In genomic region chr15:87755226-87755625, GRCh38 we compare ENCODE assay signal across 18 cellular contexts.
DNase-seq lines count a peak whose midpoint lies in the region; TF ChIP-seq lines count a peak whose summit lies in the region.
"Had no signal": no experiment of that assay in that cellular context is flagged by ENCODE, and none has a peak within 500 bp of the region (broad histone marks: within the 10 kb centered on the region; RNA-seq: fewer than 3 reads in every experiment).

No MANE protein-coding gene starts in this region.

- POLR2A ChIA-PET in HEK293 (lab: Yijun Ruan, JAX) = no interaction called here
- POLR2A ChIA-PET in SK-N-SH (lab: Yijun Ruan, JAX) = no interaction called here
- POLR2A ChIA-PET in Caco-2 (lab: Charles Lee) = no interaction called here
- POLR2A ChIA-PET in HEK293T (lab: Yijun Ruan, JAX) = no interaction called here

- H3K9ac ChIP-seq in SK-N-SH = no peak overlapping the region

- H2AFZ ChIP-seq in SK-N-SH (ENCODE audit: low read depth) = no peak overlapping the region

- BruUV-seq in Caco-2 (replicated peaks; lab: Mats Ljungman, UMichigan) = no TSS peak

- TF ChIP-seq EP300 in SK-N-SH (IDR thresholded peaks at IDR 0.05; ENCODE audit: borderline replicate concordance in 1 of 2, low read depth in 1 of 2, low read length in 1 of 2) = no peak

- no peaks in the 10 kb centered on the region for H3K9me2 ChIP-seq in SK-N-SH

- H3K4me3 Mint-ChIP-seq in Caco-2 (ENCODE audit: unreplicated experiment) = no peak overlapping the region
- H3K4me3 Mint-ChIP-seq: activated CD4-positive, alpha-beta T cell treated with anti-CD3 and anti-CD28 coated beads for 36 hours; activated naive CD8-positive, alpha-beta T cell treated with anti-CD3 and anti-CD28 coated beads for 36 hours; naive thymus-derived CD8-positive, alpha-beta T cell had no signal

- H4K20me1 ChIP-seq in SK-N-SH (ENCODE audit: insufficient read depth) = no peaks in the 10 kb centered on the region

- no peaks in the 10 kb centered on the region for H3K36me3 Mint-ChIP-seq in Caco-2 (ENCODE audit: insufficient read depth, unreplicated experiment)
- H3K36me3 Mint-ChIP-seq: activated naive CD8-positive, alpha-beta T cell treated with anti-CD3 and anti-CD28 coated beads for 36 hours; naive thymus-derived CD8-positive, alpha-beta T cell had no signal

- CTCF ChIA-PET in HEK293 (lab: Yijun Ruan, JAX) = no interaction called here
- CTCF ChIA-PET in SK-N-SH (lab: Yijun Ruan, JAX) = no interaction called here
- CTCF ChIA-PET in Caco-2 (lab: Charles Lee) = interaction anchor here (0.7 kb wide), 1 partner anchor 121 kb away, joined by 3 read pairs; no protein-coding TSS in a partner anchor
- CTCF ChIA-PET in HEK293T (lab: Yijun Ruan, JAX) = interaction anchor here (0.6 kb wide), 1 partner anchor 882 kb away, joined by 4 read pairs; no protein-coding TSS in a partner anchor

- no peaks in the 10 kb centered on the region for H3K4me1 Mint-ChIP-seq in Caco-2 (ENCODE audit: low read depth, unreplicated experiment)
- H3K4me1 Mint-ChIP-seq: activated CD4-positive, alpha-beta T cell treated with anti-CD3 and anti-CD28 coated beads for 36 hours had no signal

- peaks cover 15% of the 10 kb centered on the region for H3K4me1 ChIP-seq in HEK293 (ENCODE audit: control insufficient read depth, insufficient read depth, low read length)
- peaks cover 9 to 11% of the 10 kb centered on the region in 2 experiments for H3K4me1 ChIP-seq in SK-N-SH (ENCODE audit: control insufficient read depth in 1 of 2, insufficient read depth in 2 of 2, low read depth in 1 of 2, low read length in 1 of 2)
- H3K4me1 ChIP-seq in Caco-2 = no peaks in the 10 kb centered on the region

- no peaks in the 10 kb centered on the region for H3K9me3 Mint-ChIP-seq in Caco-2 (ENCODE audit: unreplicated experiment)
- H3K9me3 Mint-ChIP-seq: activated naive CD8-positive, alpha-beta T cell treated with anti-CD3 and anti-CD28 coated beads for 36 hours; naive thymus-derived CD8-positive, alpha-beta T cell had no signal

- peaks cover 17% of the 10 kb centered on the region for H3K27me3 Mint-ChIP-seq in Caco-2 (ENCODE audit: insufficient read depth, unreplicated experiment)

- no peak overlapping the region for H3K4me2 ChIP-seq in SK-N-SH

- H3K27ac Mint-ChIP-seq in Caco-2 (ENCODE audit: unreplicated experiment) = no peak overlapping the region
- H3K27ac Mint-ChIP-seq: activated CD4-positive, alpha-beta T cell treated with anti-CD3 and anti-CD28 coated beads for 36 hours; activated naive CD8-positive, alpha-beta T cell treated with anti-CD3 and anti-CD28 coated beads for 36 hours; naive thymus-derived CD8-positive, alpha-beta T cell had no signal

- H3K36me3 ChIP-seq in HEK293 (ENCODE audit: control insufficient read depth in 2 of 2, insufficient read depth in 1 of 2, low read length in 2 of 2) (no peaks in the 10 kb centered on the region), SK-N-SH (replicated peaks in 1 of 2; ENCODE audit: control insufficient read depth in 1 of 2, insufficient read depth in 2 of 2, low read length in 1 of 2) (no peaks in the 10 kb centered on the region), Caco-2 (ENCODE audit: control insufficient read depth, insufficient read depth, low read length) (no peaks in the 10 kb centered on the region)
- H3K36me3 ChIP-seq: uterus had no signal

- whole genome bisulfite sequencing in SK-N-SH (ENCODE audit: low lambda C conversion rate) = 100% methylated on average over 3 of the region's 4 CpGs

- H3K27me3 ChIP-seq in SK-N-SH (ENCODE audit: insufficient read depth) (no peaks in the 10 kb centered on the region), Caco-2 (replicated peaks; ENCODE audit: control insufficient read depth, insufficient read depth, low read length) (no peaks in the 10 kb centered on the region)
- H3K27me3 ChIP-seq: uterus had no signal

- no peak for TF ChIP-seq CTCF in HEK293 (tag by site-specific recombination; IDR thresholded peaks at IDR 0.05)
- no peak for TF ChIP-seq CTCF in SK-N-SH (IDR thresholded peaks at IDR 0.05)
- no peak for TF ChIP-seq CTCF in Caco-2 (IDR thresholded peaks at IDR 0.05; ENCODE audit: insufficient read depth in 1 of 2, low read depth in 1 of 2, low read length in 1 of 2, severe bottlenecking in 1 of 2, unreplicated experiment in 1 of 2)
- no peak for TF ChIP-seq CTCF in GM10266 (IDR thresholded peaks at IDR 0.05; ENCODE audit: control insufficient read depth, insufficient read depth, low read depth, missing control alignments)

- H3F3A ChIP-seq in SK-N-SH (replicated peaks; ENCODE audit: insufficient read depth) = peaks cover 13% of the 10 kb centered on the region

- H3K4me3 ChIP-seq in HEK293 (ENCODE audit: low read depth, low read length) (no peak overlapping the region), SK-N-SH (ENCODE audit: low read depth in 2 of 2, low read length in 1 of 2) (no peak overlapping the region), Caco-2 (ENCODE audit: low read depth, low read length) (no peak overlapping the region)
- H3K4me3 ChIP-seq: uterus had no signal

- TF ChIP-seq RAD21 in SK-N-SH (IDR thresholded peaks at IDR 0.05; ENCODE audit: low read length) = no peak

- intact Hi-C loops in Caco-2 (cut with micrococcal nuclease; ENCODE audit: unreplicated experiment) = no loop called here

- no peaks in the 10 kb centered on the region for H3K9me3 ChIP-seq in HEK293 (ENCODE audit: control insufficient read depth, insufficient read depth, low read depth, low read length)
- H3K9me3 ChIP-seq in SK-N-SH = no peaks in the 10 kb centered on the region
- no peaks in the 10 kb centered on the region for H3K9me3 ChIP-seq in Caco-2
- H3K9me3 ChIP-seq: uterus had no signal

- H3K27ac ChIP-seq in HEK293 (ENCODE audit: extremely low read depth, low read depth, low read length) (no peak overlapping the region), SK-N-SH (ENCODE audit: low read depth in 2 of 2, low read length in 1 of 2) (no peak overlapping the region)
- H3K27ac ChIP-seq: uterus had no signal

- no peaks in the 10 kb centered on the region for H3K79me2 ChIP-seq in SK-N-SH (ENCODE audit: insufficient read depth)

- DNase-seq in A172 (ENCODE audit: low spot score) (peak; percentile 56), NCI-H345 (lab: John Stamatoyannopoulos, UW) (peak; percentile 47), SK-N-SH (no peak), Caco-2 (no peak), HEK293T (ENCODE audit: extremely low spot score) (no peak), GM10266 (ENCODE audit: extremely low spot score) (no peak), hypothalamus (lab: John Stamatoyannopoulos, UW) (no peak)
- DNase-seq: activated CD4-positive, alpha-beta T cell treated with anti-CD3 and anti-CD28 coated beads for 36 hours; activated naive CD8-positive, alpha-beta T cell treated with anti-CD3 and anti-CD28 coated beads for 36 hours; C1 segment of cervical spinal cord; cerebellar nuclear complex; foreskin melanocyte; KG1; mammary epithelial cell; naive thymus-derived CD8-positive, alpha-beta T cell; NCI-H2227 treated with DMSO at 0.1 percent for 48 hours; uterus had no signal

TF ChIP-seq in SK-N-SH, 30 proteins besides CTCF, POLR2A, EP300 and RAD21:
- no peak for TF ChIP-seq MAX (IDR thresholded peaks at IDR 0.05; ENCODE audit: low read depth)
- no peak for TF ChIP-seq NRF1 (IDR thresholded peaks at IDR 0.05; ENCODE audit: low read depth, low read length)
- TF ChIP-seq FOXM1 (IDR thresholded peaks at IDR 0.05; ENCODE audit: low read depth) = no peak
- TF ChIP-seq MEF2A (IDR thresholded peaks at IDR 0.05; ENCODE audit: borderline replicate concordance, low read depth) = 0 out of 2 replicates have a peak, but pooled peaks have one; percentile 36
- no peak for TF ChIP-seq MXI1 (IDR thresholded peaks at IDR 0.05; ENCODE audit: low read depth, low read length)
- no peak for TF ChIP-seq RCOR1 (IDR thresholded peaks at IDR 0.05; ENCODE audit: low read length)
- no peak for TF ChIP-seq GATA2 (CRISPR knock-in tag; IDR thresholded peaks at IDR 0.05)
- 0 out of 2 replicates have a peak, but pooled peaks have one; percentile 4 for TF ChIP-seq FOSL2 (IDR thresholded peaks at IDR 0.05; ENCODE audit: borderline replicate concordance, low read depth)
- TF ChIP-seq RXRA (IDR thresholded peaks at IDR 0.05; ENCODE audit: borderline replicate concordance, low read depth) = no peak
- TF ChIP-seq TCF12 (IDR thresholded peaks at IDR 0.05) = peak; percentile 32

TF ChIP-seq in HEK293T, 16 proteins besides CTCF, POLR2A, EP300 and RAD21:
- TF ChIP-seq L3MBTL2 (conservative IDR thresholded peaks at IDR 0.05) = no peak
- TF ChIP-seq HDGF (IDR thresholded peaks at IDR 0.05; ENCODE audit: borderline replicate concordance) = no peak
- no peak for TF ChIP-seq ARNT (IDR thresholded peaks at IDR 0.05)
- no peak for TF ChIP-seq PKNOX1 (IDR thresholded peaks at IDR 0.05)
- TF ChIP-seq CTBP1 (IDR thresholded peaks at IDR 0.05; ENCODE audit: borderline replicate concordance) = no peak
TF ChIP-seq in HEK293T: peak in this region for 0.

Comparison
In these comparisons a context has a peak if more than half of its experiments do, and no peak if none do; other contexts are left out.
1. DNase-seq: peak in A172 (single experiment) and NCI-H345 (single experiment); none in SK-N-SH (single experiment), Caco-2 (0 of 2), HEK293T (single experiment), GM10266 (single experiment) and hypothalamus (0 of 51).
2. CTCF ChIA-PET loops: an anchor here in Caco-2 (0.7 kb wide) and HEK293T (0.6 kb wide); none called in HEK293 and SK-N-SH.